17 cellular contexts compared by ENCODE assay signal in the genomic region with DNA sequence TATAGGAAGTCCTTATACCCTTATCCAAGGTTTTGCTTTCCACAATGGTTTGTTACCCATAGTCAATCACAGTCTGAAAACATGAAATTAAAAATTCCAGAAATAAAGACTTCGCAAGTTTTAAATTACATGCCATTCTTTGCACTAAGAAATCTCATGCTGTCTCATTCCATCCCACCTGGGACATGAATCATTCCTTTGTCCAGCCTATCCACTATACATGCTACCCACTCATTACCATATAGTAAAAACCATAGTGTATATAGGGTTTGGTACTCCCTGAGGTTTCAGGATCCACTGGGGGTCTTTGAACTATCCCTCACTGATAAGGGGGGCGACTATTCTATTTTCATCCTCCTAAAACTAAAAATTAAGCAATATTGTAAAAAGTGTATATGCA. TPM values are rescaled to one million over a fixed set of nuclear protein-coding genes. Genes with fewer than 3 reads are reported as not detected.
A peak's percentile ranks its signal among the peaks of the same experiment; 100 is the strongest.
DNase-seq lines count a peak whose midpoint lies in the region; ATAC-seq, FAIRE-seq and TF ChIP-seq lines count a peak whose summit lies in the region.
"Had no signal": no experiment of that assay in that cellular context is flagged by ENCODE, and none has a peak within 500 bp of the region (broad histone marks: within the 10 kb centered on the region; RNA-seq: fewer than 3 reads in every experiment).

No MANE protein-coding gene starts in this region.

- no peak overlapping the region for H2AFZ ChIP-seq in osteoblast (ENCODE audit: low read length)

- ATAC-seq in RWPE2 (ENCODE audit: low read depth), result peak; percentile 59; the same call in 2 of the 3 replicates
- ATAC-seq in Right ventricle myocardium inferior, result no peak
- ATAC-seq in HG03342 (IDR thresholded peaks at IDR 0.05; ENCODE audit: unreplicated experiment), result no peak
- ATAC-seq: CD8-positive, alpha-beta T cell; GM12878 had no signal

- peak; percentile 36 for FAIRE-seq in H54 (lab: Jason Lieb, UNC)
- FAIRE-seq: GM12878 had no signal

- H3K4me3 ChIP-seq in RWPE2 (ENCODE audit: severe bottlenecking) (no peak overlapping the region), osteoblast (ENCODE audit: insufficient read depth, low read length) (no peak overlapping the region)
- H3K4me3 ChIP-seq: GM12878 had no signal

- intact Hi-C loops in Right ventricle myocardium inferior (cut with DNase I), result no loop called here

- H3K27me3 ChIP-seq in RWPE2 (ENCODE audit: insufficient read depth, poor library complexity, severe bottlenecking) (no peaks in the 10 kb centered on the region), osteoblast (ENCODE audit: insufficient read depth, low read length) (no peaks in the 10 kb centered on the region)

- peaks cover 40% of the 10 kb centered on the region for H3K4me1 ChIP-seq in RWPE2 (ENCODE audit: insufficient read depth, poor library complexity, severe bottlenecking)
- H3K4me1 ChIP-seq in osteoblast (ENCODE audit: insufficient read depth, low read length), result peaks cover 26% of the 10 kb centered on the region

- DNase-seq in H54 (ENCODE audit: insufficient read length, low spot score) (no peak), RWPE2 (ENCODE audit: low spot score) (no peak), osteoblast (ENCODE audit: insufficient read length, low spot score, missing footprints) (no peak), Right ventricle myocardium inferior (ENCODE audit: missing footprints) (no peak)
- DNase-seq in activated naive CD4-positive, alpha-beta T cell treated with anti-CD3 and anti-CD28 coated beads, Interleukin-2, amount 50 U/mL, for 16 hours, result no peak
- DNase-seq: Calu3; CD8-positive, alpha-beta T cell; DMS 273 treated with DMSO at 0.1 percent for 48 hours; DMS53; DND-41; EL; GOT3; H9 had no signal

- peaks cover 100% of the 10 kb centered on the region for H3K79me2 ChIP-seq in osteoblast (ENCODE audit: insufficient read depth, low read length)

- peaks cover 32% of the 10 kb centered on the region for H3K36me3 ChIP-seq in RWPE2 (ENCODE audit: low read depth)
- H3K36me3 ChIP-seq in osteoblast (ENCODE audit: insufficient read depth, low read length), result peaks cover 11% of the 10 kb centered on the region

- no peak for TF ChIP-seq POLR2A in H54 (IDR thresholded peaks at IDR 0.05; ENCODE audit: low read depth, low read length)

- H3K27ac ChIP-seq in RWPE2 (ENCODE audit: poor library complexity, severe bottlenecking) (no peak overlapping the region), osteoblast (ENCODE audit: low read depth, low read length) (peak overlapping the region; percentile 15)
- H3K27ac ChIP-seq: C4-2B, HL-60 had no signal

- TF ChIP-seq CTCF in RWPE2 (IDR thresholded peaks at IDR 0.05; ENCODE audit: poor library complexity, severe bottlenecking) (no peak), osteoblast (IDR thresholded peaks at IDR 0.05; ENCODE audit: extremely low read depth, low read depth, low read length) (no peak)

- peaks cover 53% of the 10 kb centered on the region for H4K20me1 ChIP-seq in osteoblast (ENCODE audit: insufficient read depth, low read length)

- H3K9me3 ChIP-seq in RWPE2 (ENCODE audit: severe bottlenecking), result no peaks in the 10 kb centered on the region
- no peaks in the 10 kb centered on the region for H3K9me3 ChIP-seq in osteoblast (ENCODE audit: low read depth, low read length)

- H3K4me2 ChIP-seq in osteoblast (ENCODE audit: insufficient read depth, low read length), result no peak overlapping the region

RNA-seq across cellular contexts. Expression of a gene that starts 17.0 kb away (rescaled TPM):
- total RNA-seq in osteoblast, result 113 and 122 TPM in 2 replicates
- 41.2 TPM for total RNA-seq in Right ventricle myocardium inferior
